In genomic region chr3:12663936-12664908, GRCh38 we compare ENCODE assay signal across 8 cellular contexts. TPM values are rescaled to one million over a fixed set of nuclear protein-coding genes. Genes with fewer than 3 reads are reported as not detected.
DNase-seq lines count a peak whose midpoint lies in the region; ATAC-seq, FAIRE-seq and TF ChIP-seq lines count a peak whose summit lies in the region.

RAF1 (minus strand) TSS chr3:12664117; CDS start chr3:12618721, 45,396 bp downstream.

- no peaks in the 10 kb centered on the region for H3K27me3 ChIP-seq in endothelial cell of umbilical vein (ENCODE audit: control insufficient read depth in 2 of 2, insufficient read depth in 2 of 2, low read length in 2 of 2)

- H3K9me3 ChIP-seq in OCI-LY7 (ENCODE audit: low read length) (no peaks in the 10 kb centered on the region), endothelial cell of umbilical vein (replicated peaks; ENCODE audit: control insufficient read depth, insufficient read depth, low read length) (no peaks in the 10 kb centered on the region)

- H3K4me2 ChIP-seq in OCI-LY7 (ENCODE audit: low read length) = peak within 1 kb of the TSS; percentile 96
- H3K4me2 ChIP-seq in endothelial cell of umbilical vein (ENCODE audit: insufficient read depth, low read length) = peak within 1 kb of the TSS; percentile 87

- intact Hi-C loops in OCI-LY7 (cut with micrococcal nuclease; ENCODE audit: unreplicated experiment) (loop anchor here (1.0 to 10.0 kb wide), 4 partner anchors 52 to 1741 kb away; partner anchors contain the start of genes MKRN2 and SLC6A6), endothelial cell of umbilical vein (cut with micrococcal nuclease) (loop anchor here (1.0 to 5.0 kb wide), 5 partner anchors 58 to 180 kb away; partner anchors contain the start of genes MKRN2, RPL32 and TSEN2)

- peak; percentile 97 for TF ChIP-seq POLR2A in endothelial cell of umbilical vein (IDR thresholded peaks at IDR 0.05; ENCODE audit: low read depth, low read length)

- peak within 1 kb of the TSS; percentile 98 for H3K9ac ChIP-seq in endothelial cell of umbilical vein (replicated peaks; ENCODE audit: extremely low read depth, insufficient read depth, low read length)

- H3K79me2 ChIP-seq in OCI-LY7 (ENCODE audit: insufficient read depth, low read depth, low read length) (peaks cover 48% of the 10 kb centered on the region), endothelial cell of umbilical vein (ENCODE audit: control insufficient read depth, insufficient read depth, low read length) (peaks cover 46% of the 10 kb centered on the region)

- TF ChIP-seq CTCF in D721Med (IDR thresholded peaks at IDR 0.05; ENCODE audit: insufficient read depth, missing control alignments) (no peak), OCI-LY7 (conservative IDR thresholded peaks at IDR 0.05; ENCODE audit: low read length) (no peak), endothelial cell of umbilical vein (IDR thresholded peaks at IDR 0.05; ENCODE audit: extremely low read depth in 1 of 2, insufficient read depth in 1 of 2, low read depth in 1 of 2, low read length in 2 of 2) (no peak)

- H3K4me3 ChIP-seq in OCI-LY7 (ENCODE audit: low read depth, low read length, poor library complexity, severe bottlenecking) (peak within 1 kb of the TSS; percentile 83), endothelial cell of umbilical vein (replicated peaks in 1 of 3; ENCODE audit: insufficient read depth in 1 of 3, low read depth in 1 of 3, low read length in 3 of 3) (peak within 1 kb of the TSS; percentile 84 to 99 (median 96))

- H3K4me1 ChIP-seq in OCI-LY7 (ENCODE audit: insufficient read depth, low read length, poor library complexity, severe bottlenecking) = peaks cover 30% of the 10 kb centered on the region
- peaks cover 13% of the 10 kb centered on the region for H3K4me1 ChIP-seq in endothelial cell of umbilical vein (ENCODE audit: control insufficient read depth, extremely low read depth, insufficient read depth, low read length)

- peaks cover 21% of the 10 kb centered on the region; the same call in 1 of the 2 replicates for H4K20me1 ChIP-seq in OCI-LY7 (ENCODE audit: insufficient read depth, low read length)
- no peaks in the 10 kb centered on the region for H4K20me1 ChIP-seq in endothelial cell of umbilical vein (replicated peaks; ENCODE audit: control insufficient read depth, extremely low read depth, insufficient read depth, low read length)

- peak; percentile 92 for ATAC-seq in GM21526 (IDR thresholded peaks at IDR 0.05; ENCODE audit: low FRiP score, unreplicated experiment)

- CTCF ChIA-PET in OCI-LY7 (lab: Charles Lee; ENCODE audit: unreplicated experiment) (interaction anchor here (0.6 to 0.8 kb wide), 4 partner anchors 10 to 276 kb away, joined by 3 to 4 read pairs (median 3); no protein-coding TSS in a partner anchor), endothelial cell of umbilical vein (lab: Charles Lee) (interaction anchor here (1.0 to 1.7 kb wide), 3 partner anchors 9 to 227 kb away, joined by 3 to 7 read pairs (median 5); partner anchors contain the start of gene RPL32)

- FAIRE-seq in D721Med (lab: Jason Lieb, UNC) = no peak
- peak; percentile 84 for FAIRE-seq in endothelial cell of umbilical vein (lab: Jason Lieb, UNC)

- BruUV-seq in OCI-LY7 (replicated peaks; lab: Mats Ljungman, UMichigan) (TSS peak; percentile 99), endothelial cell of umbilical vein (replicated peaks; lab: Mats Ljungman, UMichigan) (TSS peak; percentile 96)

- no peaks in the 10 kb centered on the region for H3K9me1 ChIP-seq in endothelial cell of umbilical vein (replicated peaks; ENCODE audit: control insufficient read depth, extremely low read depth, insufficient read depth, low read length)

- peak; percentile 84 for DNase-seq in D721Med (ENCODE audit: insufficient read length, low spot score)
- DNase-seq in HuH-7.5 (ENCODE audit: low spot score) = peak; percentile 96
- DNase-seq in OCI-LY7 (ENCODE audit: low spot score) = peak; percentile 99
- peak; percentile 96 for DNase-seq in activated T-cell treated with anti-CD3 and anti-CD28 coated beads for 1 hour (ENCODE audit: low read depth)
- peak; percentile 99 for DNase-seq in endothelial cell of umbilical vein (ENCODE audit: low read depth, low spot score)
- peak; percentile 98 for DNase-seq in middle frontal gyrus (ENCODE audit: extremely low spot score, low spot score)
- DNase-seq in stimulated activated CD8-positive, alpha-beta memory T cell treated with anti-CD3 and anti-CD28 coated beads, Interleukin-2, amount 100 ng/mL, for 48 hours (ENCODE audit: low read depth in 2 of 2) = peak; percentile 94 to 95

- POLR2A ChIA-PET in OCI-LY7 (lab: Charles Lee) = interaction anchor here (0.6 to 1.0 kb wide), 4 partner anchors 11 to 1689 kb away, joined by 3 read pairs; no protein-coding TSS in a partner anchor
- POLR2A ChIA-PET in endothelial cell of umbilical vein (lab: Charles Lee) = interaction anchor here (0.6 to 1.0 kb wide), 2 partner anchors 8 to 146 kb away, joined by 5 to 10 read pairs; no protein-coding TSS in a partner anchor

- H3K9me2 ChIP-seq in OCI-LY7 (ENCODE audit: insufficient read depth, low read length) = no peaks in the 10 kb centered on the region

- H3K27ac ChIP-seq in OCI-LY7 (ENCODE audit: low read depth, low read length, poor library complexity, severe bottlenecking) (peak within 1 kb of the TSS; percentile 83), endothelial cell of umbilical vein (ENCODE audit: insufficient read depth, low read depth, low read length) (peak within 1 kb of the TSS; percentile 87)

- H3K36me3 ChIP-seq in OCI-LY7 (ENCODE audit: insufficient read depth, low read length) (peaks cover 3% of the 10 kb centered on the region; the same call in 1 of the 2 replicates), endothelial cell of umbilical vein (ENCODE audit: control insufficient read depth in 2 of 2, extremely low read depth in 1 of 2, insufficient read depth in 2 of 2, low read length in 2 of 2) (no peaks in the 10 kb centered on the region)

- peak within 1 kb of the TSS; percentile 95 for H2AFZ ChIP-seq in OCI-LY7 (ENCODE audit: low read length)
- peak within 1 kb of the TSS; percentile 84 for H2AFZ ChIP-seq in endothelial cell of umbilical vein (ENCODE audit: low read depth, low read length)

- dilution Hi-C loops in endothelial cell of umbilical vein (cut with MboI; ENCODE audit: extremely low pct_ligation_motif_present, low sequenced_read_pairs) = no loop called here

TF ChIP-seq in endothelial cell of umbilical vein, 7 proteins besides CTCF, POLR2A, EP300 and RAD21:
- TF ChIP-seq MAX (IDR thresholded peaks at IDR 0.05; ENCODE audit: insufficient read depth, insufficient read length) = no peak
- TF ChIP-seq EZH2 (IDR thresholded peaks at IDR 0.05; ENCODE audit: borderline replicate concordance, low read depth, low read length, severe bottlenecking) = no peak
- TF ChIP-seq POLR2AphosphoS5 (IDR thresholded peaks at IDR 0.05; ENCODE audit: insufficient read depth, low read depth, low read length) = peak; percentile 89

RNA-seq across cellular contexts. Expression of gene RAF1, which starts in this region (rescaled TPM):
- 88.0 and 91.0 TPM in 2 replicates for total RNA-seq in OCI-LY7 (2014; rRNA removed; shearing (Covaris generic))
- total RNA-seq in OCI-LY7 (2022) = 90.4 and 90.8 TPM in 2 replicates
- 73.8 and 86.1 TPM in 2 replicates for total RNA-seq in endothelial cell of umbilical vein
- 86.2 and 88.8 TPM in 2 replicates for polyA plus RNA-seq in endothelial cell of umbilical vein
- polyA plus RNA-seq in endothelial cell of umbilical vein (2011; cell fraction: cytosol; rRNA removed) = 71.7 and 79.0 TPM in 2 replicates
- polyA plus RNA-seq in endothelial cell of umbilical vein (2011; cell fraction: nucleus; rRNA removed) = 185 and 188 TPM in 2 replicates
- 45.6 and 61.3 TPM in 2 replicates for polyA plus RNA-seq in endothelial cell of umbilical vein (2012)
- polyA minus RNA-seq in endothelial cell of umbilical vein = 211 and 233 TPM in 2 replicates
- polyA minus RNA-seq in endothelial cell of umbilical vein (2011; cell fraction: cytosol; rRNA and poly(A)+ RNA removed) = 95.1 TPM
- polyA minus RNA-seq in endothelial cell of umbilical vein (2011; cell fraction: nucleus; rRNA and poly(A)+ RNA removed) = 113 and 178 TPM in 2 replicates

Comparison
In these comparisons a context has a peak if more than half of its experiments do, and no peak if none do; other contexts are left out.
1. Peak in every context shown above with its lines: DNase-seq, ATAC-seq, H3K4me3 ChIP-seq and H3K27ac ChIP-seq.